Comparison of ENCODE assay signal across 16 cellular contexts in genomic region chr2:25431604-25432003, GRCh38.
DNase-seq lines count a peak whose midpoint lies in the region; ATAC-seq and TF ChIP-seq lines count a peak whose summit lies in the region.
"Had no signal": no experiment of that assay in that cellular context is flagged by ENCODE, and none has a peak within 500 bp of the region (broad histone marks: within the 10 kb centered on the region; RNA-seq: fewer than 3 reads in every experiment).

No MANE protein-coding gene starts in this region.

- H3K9me2 ChIP-seq in PC-3 (replicated peaks; ENCODE audit: low read length) = no peaks in the 10 kb centered on the region

- no peaks in the 10 kb centered on the region for H3K9me3 ChIP-seq in PC-3 (ENCODE audit: low read length)
- H3K9me3 ChIP-seq: right atrium auricular region, thyroid gland had no signal

- peak; percentile 81 for ATAC-seq in GM21723 (IDR thresholded peaks at IDR 0.05; ENCODE audit: unreplicated experiment)
- ATAC-seq in GM18517 (IDR thresholded peaks at IDR 0.05; ENCODE audit: unreplicated experiment) = no peak
- ATAC-seq in PC-3 = no peak
- ATAC-seq: heart right ventricle had no signal

- no peaks in the 10 kb centered on the region for H3K27me3 ChIP-seq in PC-3 (ENCODE audit: low read length)
- H3K27me3 ChIP-seq: heart right ventricle, right atrium auricular region, thyroid gland had no signal

- TF ChIP-seq CTCF in GM13977 (IDR thresholded peaks at IDR 0.05; ENCODE audit: extremely low read depth, insufficient read depth, missing control alignments) (no peak), nephron (IDR thresholded peaks at IDR 0.05; ENCODE audit: unreplicated experiment in 3 of 3) (no peak), PC-3 (conservative IDR thresholded peaks at IDR 0.05; ENCODE audit: low read depth, low read length) (no peak)

- H3K27me3 Mint-ChIP-seq in nephron (ENCODE audit: low read depth) = no peaks in the 10 kb centered on the region

- no peak overlapping the region for H2AFZ ChIP-seq in PC-3 (ENCODE audit: low read length)

- H3K4me1 ChIP-seq in PC-3 (ENCODE audit: insufficient read depth, low read length) = no peaks in the 10 kb centered on the region
- H3K4me1 ChIP-seq: heart right ventricle, right atrium auricular region had no signal

- H3F3A ChIP-seq in PC-3 (ENCODE audit: low read length, unreplicated experiment) = no peaks in the 10 kb centered on the region

- H3K27ac ChIP-seq in PC-3 (ENCODE audit: low read length) = no peak overlapping the region
- H3K27ac ChIP-seq: heart right ventricle, right atrium auricular region, RWPE1, thyroid gland had no signal

- H3K4me2 ChIP-seq in PC-3 (ENCODE audit: low read length) = no peak overlapping the region

- H3K27ac Mint-ChIP-seq in nephron = peak overlapping the region; percentile 24 to 83 (median 37)

- H3K9me3 Mint-ChIP-seq in nephron = no peaks in the 10 kb centered on the region

- in situ Hi-C loops in GM13977 (cut with MboI; ENCODE audit: low pct_unique_long_range_greater_than_20kb, low sequenced_read_pairs, unreplicated experiment) = no loop called here

- H3K9ac ChIP-seq in PC-3 (ENCODE audit: low read length) = no peak overlapping the region

- intact Hi-C loops in PC-3 (cut with micrococcal nuclease) = no loop called here

- no peak overlapping the region for H3K4me3 Mint-ChIP-seq in nephron

- DNase-seq in GM13977 (ENCODE audit: low spot score) (peak; percentile 13), MV-4-11 (lab: John Stamatoyannopoulos, UW) (peak; percentile 60), PC-3 (no peak)
- DNase-seq in stimulated activated CD4-positive, alpha-beta T cell treated with anti-CD3 and anti-CD28 coated beads, Interleukin-4, amount 100 ng/mL, for 4 hours = no peak
- DNase-seq: activated CD4-positive, alpha-beta T cell treated with anti-CD3 and anti-CD28 coated beads for 1 hour; activated CD8-positive, alpha-beta memory T cell treated with anti-CD3 and anti-CD28 coated beads for 24 hours; cortex of kidney; DMS79 treated with DMSO at 0.1 percent for 48 hours; heart right ventricle; stimulated activated naive CD4-positive, alpha-beta T cell; thyroid gland had no signal

- no peaks in the 10 kb centered on the region for H4K20me1 ChIP-seq in PC-3 (ENCODE audit: low read length)

- POLR2A ChIA-PET in PC-3 (lab: Charles Lee; ENCODE audit: unreplicated experiment) = no interaction called here

- H3K4me1 Mint-ChIP-seq in nephron = peaks cover 13% of the 10 kb centered on the region

- H3K36me3 ChIP-seq in PC-3 (ENCODE audit: low read depth, low read length) = peaks cover 4% of the 10 kb centered on the region; the same call in 1 of the 2 replicates
- H3K36me3 ChIP-seq: right atrium auricular region had no signal

- no TSS peak for BruUV-seq in PC-3 (replicated peaks; lab: Mats Ljungman, UMichigan)

- CTCF ChIA-PET in PC-3 (lab: Charles Lee) = no interaction called here

- H3K79me2 ChIP-seq in PC-3 (ENCODE audit: low read length) = no peaks in the 10 kb centered on the region

- H3K36me3 Mint-ChIP-seq in nephron (ENCODE audit: low read depth) = peaks cover 25% of the 10 kb centered on the region

- no peak overlapping the region for H3K4me3 ChIP-seq in PC-3 (ENCODE audit: low read length)
- H3K4me3 ChIP-seq: heart right ventricle, right atrium auricular region, thyroid gland had no signal

Comparison
In these comparisons a context has a peak if more than half of its experiments do, and no peak if none do; other contexts are left out.
1. DNase-seq: peak in GM13977 (single experiment) and MV-4-11 (single experiment); none in PC-3 (single experiment) and stimulated activated CD4-positive, alpha-beta T cell treated with anti-CD3 and anti-CD28 coated beads, Interleukin-4, amount 100 ng/mL, for 4 hours (0 of 2).